9 cellular contexts compared by ENCODE assay signal in the genomic region with DNA sequence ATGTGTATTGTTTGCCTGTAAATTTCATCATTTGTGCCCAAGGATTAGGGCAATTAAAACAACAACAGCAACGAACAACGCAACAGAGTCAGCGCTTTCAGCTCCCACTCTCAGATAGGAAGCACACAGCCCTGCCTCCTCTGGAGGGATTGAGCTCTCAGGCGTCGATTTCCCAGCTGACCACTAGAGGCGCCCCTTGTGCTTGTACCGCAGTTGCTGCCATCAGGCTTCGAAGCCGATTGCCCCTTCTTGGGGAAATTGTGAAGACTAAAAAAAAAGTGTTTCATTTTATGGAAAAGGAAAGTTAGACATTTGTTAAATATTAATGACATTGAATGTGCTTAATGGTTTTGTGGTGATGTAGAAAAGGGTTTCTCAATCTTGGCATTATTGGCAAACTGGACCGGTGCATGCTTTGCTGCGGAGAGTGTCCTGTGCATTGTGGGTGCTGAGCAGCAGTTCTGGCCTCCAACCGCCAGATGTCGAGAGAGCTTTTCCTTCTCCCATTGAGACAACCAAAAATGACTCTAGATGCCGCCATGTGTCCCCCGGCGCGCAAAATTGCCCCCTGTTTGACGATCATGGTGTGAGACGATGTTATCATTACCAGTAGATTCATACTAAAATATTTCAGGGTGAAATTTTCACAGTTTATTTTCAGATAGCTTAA.
A peak's percentile ranks its signal among the peaks of the same experiment; 100 is the strongest.
DNase-seq lines count a peak whose midpoint lies in the region; ATAC-seq and TF ChIP-seq lines count a peak whose summit lies in the region.
"Had no signal": no experiment of that assay in that cellular context is flagged by ENCODE, and none has a peak within 500 bp of the region (broad histone marks: within the 10 kb centered on the region; RNA-seq: fewer than 3 reads in every experiment).

No MANE protein-coding gene starts in this region.

- H3K27ac Mint-ChIP-seq in CD8-positive, alpha-beta T cell, result no peak overlapping the region

- H3K27me3 Mint-ChIP-seq in CD8-positive, alpha-beta T cell (ENCODE audit: low read depth), result no peaks in the 10 kb centered on the region

- no peaks in the 10 kb centered on the region for H3K9me3 ChIP-seq in CD8-positive, alpha-beta T cell (ENCODE audit: low read length)
- H3K9me3 ChIP-seq: BLaER1 had no signal

- no peak for ATAC-seq in CD8-positive, alpha-beta T cell
- ATAC-seq in HG02840 (IDR thresholded peaks at IDR 0.05; ENCODE audit: low FRiP score, unreplicated experiment), result no peak

- no peaks in the 10 kb centered on the region for H3K4me1 Mint-ChIP-seq in CD8-positive, alpha-beta T cell (ENCODE audit: low read depth)

- no peaks in the 10 kb centered on the region for H3K36me3 ChIP-seq in CD8-positive, alpha-beta T cell (ENCODE audit: insufficient read depth, low read length)
- H3K36me3 ChIP-seq: BLaER1 had no signal

- no peaks in the 10 kb centered on the region for H3K27me3 ChIP-seq in CD8-positive, alpha-beta T cell (ENCODE audit: insufficient read depth, low read length)
- H3K27me3 ChIP-seq: BLaER1 had no signal

- H3K4me3 ChIP-seq in CD8-positive, alpha-beta T cell (ENCODE audit: low read depth, low read length), result no peak overlapping the region
- H3K4me3 ChIP-seq: BLaER1 had no signal

- intact Hi-C loops in CD8-positive, alpha-beta T cell (cut with DNase I, micrococcal nuclease), result no loop called here

- no peak for TF ChIP-seq CTCF in CD8-positive, alpha-beta T cell (IDR thresholded peaks at IDR 0.05)

- H3K4me1 ChIP-seq in CD8-positive, alpha-beta T cell (ENCODE audit: insufficient read depth, low read length), result no peaks in the 10 kb centered on the region

- no peak overlapping the region for H3K27ac ChIP-seq in CD8-positive, alpha-beta T cell (ENCODE audit: low read depth, low read length)
- H3K27ac ChIP-seq: BLaER1 had no signal

- H3K4me3 Mint-ChIP-seq in CD8-positive, alpha-beta T cell, result no peak overlapping the region

- peak; percentile 70 for DNase-seq in NCI-H748 (lab: John Stamatoyannopoulos, UW; ENCODE audit: unreplicated experiment)
- no peak for DNase-seq in NCI-H748 treated with DMSO at 0.1 percent for 48 hours (lab: John Stamatoyannopoulos, UW)
- peak; percentile 38 for DNase-seq in HuH-7 (ENCODE audit: low spot score)
- DNase-seq in activated CD4-positive, alpha-beta T cell treated with anti-CD3 and anti-CD28 coated beads, Interleukin-2, amount 50 U/mL, for 48 hours, result peak; percentile 18 to 29
- peak; percentile 42 for DNase-seq in kidney tubule cell (ENCODE audit: low spot score)
- no peak for DNase-seq in activated effector memory CD4-positive, alpha-beta T cell treated with anti-CD3 and anti-CD28 coated beads, Interleukin-2, amount 50 U/mL, for 16 hours
- no peak for DNase-seq in CD8-positive, alpha-beta T cell

- CTCF ChIA-PET in CD8-positive, alpha-beta T cell (lab: Charles Lee), result no interaction called here

- H3K9me3 Mint-ChIP-seq in CD8-positive, alpha-beta T cell, result peaks cover 3% of the 10 kb centered on the region

- H3K36me3 Mint-ChIP-seq in CD8-positive, alpha-beta T cell, result no peaks in the 10 kb centered on the region

- POLR2A ChIA-PET in CD8-positive, alpha-beta T cell (lab: Charles Lee), result interaction anchor here (0.6 kb wide), 1 partner anchor 707 kb away, joined by 4 read pairs; no protein-coding TSS in a partner anchor

Comparison
In these comparisons a context has a peak if more than half of its experiments do, and no peak if none do; other contexts are left out.
1. DNase-seq: peak in NCI-H748 (single experiment), HuH-7 (single experiment), activated CD4-positive, alpha-beta T cell treated with anti-CD3 and anti-CD28 coated beads, Interleukin-2, amount 50 U/mL, for 48 hours (2 of 2) and kidney tubule cell (single experiment); none in NCI-H748 treated with DMSO at 0.1 percent for 48 hours (single experiment), activated effector memory CD4-positive, alpha-beta T cell treated with anti-CD3 and anti-CD28 coated beads, Interleukin-2, amount 50 U/mL, for 16 hours (single experiment) and CD8-positive, alpha-beta T cell (0 of 7).